ENCODE assay signal across 2 cellular contexts in genomic region chrX:16851421-16851820, GRCh38.
TF ChIP-seq lines count a peak whose summit lies in the region.

No MANE protein-coding gene starts in this region.

TF ChIP-seq in WTC11, 78 proteins besides CTCF, POLR2A, EP300 and RAD21:
- TF ChIP-seq E2F4 (CRISPR knock-in tag; IDR thresholded peaks at IDR 0.05; ENCODE audit: borderline replicate concordance, low read depth) (no peak), E2F1 (CRISPR knock-in tag; IDR thresholded peaks at IDR 0.05) (no peak), PRDM15 (CRISPR knock-in tag; IDR thresholded peaks at IDR 0.05) (no peak), HMGA2 (CRISPR knock-in tag; IDR thresholded peaks at IDR 0.05) (no peak), ZSCAN18 (CRISPR knock-in tag; IDR thresholded peaks at IDR 0.05) (no peak), OVOL2 (CRISPR knock-in tag; IDR thresholded peaks at IDR 0.05; ENCODE audit: borderline replicate concordance) (no peak), TCF7 (CRISPR knock-in tag; IDR thresholded peaks at IDR 0.05; ENCODE audit: low read depth) (no peak), ZBTB21 (CRISPR knock-in tag; IDR thresholded peaks at IDR 0.05; ENCODE audit: borderline replicate concordance) (no peak), SMAD4 (CRISPR knock-in tag; IDR thresholded peaks at IDR 0.05) (no peak), NR2C2 (CRISPR knock-in tag; IDR thresholded peaks at IDR 0.05) (no peak), PRRX2 (CRISPR knock-in tag; IDR thresholded peaks at IDR 0.05) (no peak), ATF6 (CRISPR knock-in tag; IDR thresholded peaks at IDR 0.05) (no peak), SMAD3 (CRISPR knock-in tag; IDR thresholded peaks at IDR 0.05; ENCODE audit: borderline replicate concordance) (no peak), NFATC4 (CRISPR knock-in tag; IDR thresholded peaks at IDR 0.05) (no peak)

TF ChIP-seq in GM12878, 131 proteins besides CTCF, POLR2A, EP300 and RAD21:
- TF ChIP-seq BCLAF1 (IDR thresholded peaks at IDR 0.05) (no peak), BCL3 (IDR thresholded peaks at IDR 0.05; ENCODE audit: borderline replicate concordance, insufficient read depth, low read depth, low read length, poor library complexity, severe bottlenecking) (no peak), E4F1 (IDR thresholded peaks at IDR 0.05; ENCODE audit: borderline replicate concordance, partially characterized antibody) (no peak), CBFB (IDR thresholded peaks at IDR 0.05; ENCODE audit: low read depth) (no peak), SMAD5 (IDR thresholded peaks at IDR 0.05; ENCODE audit: low read depth) (no peak), BMI1 (IDR thresholded peaks at IDR 0.05; ENCODE audit: borderline replicate concordance) (no peak), HCFC1 (IDR thresholded peaks at IDR 0.05; ENCODE audit: low read length) (no peak), TAF1 (IDR thresholded peaks at IDR 0.05; ENCODE audit: borderline replicate concordance, low read depth, low read length) (no peak), USF2 (IDR thresholded peaks at IDR 0.05; ENCODE audit: borderline replicate concordance, low read depth, low read length) (no peak)
